In genomic region chr10:46228076-46229071, GRCh38 we compare ENCODE assay signal across 8 cellular contexts. TPM values are rescaled to one million over a fixed set of nuclear protein-coding genes. Genes with fewer than 3 reads are reported as not detected.
DNase-seq lines count a peak whose midpoint lies in the region; ATAC-seq lines count a peak whose summit lies in the region.

No MANE protein-coding gene starts in this region.

- in situ Hi-C loops in HAP-1 (cut with MboI; ENCODE audit: low sequenced_read_pairs): loop anchor here (25.0 kb wide), 1 partner anchor 416 kb away; no protein-coding TSS in a partner anchor

- CTCF ChIA-PET in activated CD4-positive, alpha-beta memory T cell treated with anti-CD3 and anti-CD28 coated beads, Interleukin-2, amount 10 ng/mL, durations not matched to agents 7 days and 5 days (lab: Charles Lee): interaction anchor here (0.7 to 1.9 kb wide), 5 partner anchors 10 to 978 kb away, joined by 3 to 10 read pairs (median 3); no protein-coding TSS in a partner anchor

- H3K9me3 Mint-ChIP-seq in activated CD4-positive, alpha-beta memory T cell treated with anti-CD3 and anti-CD28 coated beads, Interleukin-2, amount 10 ng/mL, durations not matched to agents 7 days and 5 days: no peaks in the 10 kb centered on the region

- no peaks in the 10 kb centered on the region for H3K27me3 ChIP-seq in HAP-1 (ENCODE audit: low read depth)

- no peak for ATAC-seq in GM19452 (IDR thresholded peaks at IDR 0.05; ENCODE audit: unreplicated experiment)

- H3K36me3 Mint-ChIP-seq in activated CD4-positive, alpha-beta memory T cell treated with anti-CD3 and anti-CD28 coated beads, Interleukin-2, amount 10 ng/mL, durations not matched to agents 7 days and 5 days (ENCODE audit: low read depth): peaks cover 6% of the 10 kb centered on the region

- no peaks in the 10 kb centered on the region for H3K9me3 ChIP-seq in HAP-1

- H3K36me3 ChIP-seq in HAP-1 (replicated peaks): no peaks in the 10 kb centered on the region

- no peak overlapping the region for H3K4me3 ChIP-seq in HAP-1

- H3K4me3 Mint-ChIP-seq in activated CD4-positive, alpha-beta memory T cell treated with anti-CD3 and anti-CD28 coated beads, Interleukin-2, amount 10 ng/mL, durations not matched to agents 7 days and 5 days: no peak overlapping the region

- no peak overlapping the region for H3K27ac Mint-ChIP-seq in activated CD4-positive, alpha-beta memory T cell treated with anti-CD3 and anti-CD28 coated beads, Interleukin-2, amount 10 ng/mL, durations not matched to agents 7 days and 5 days

- H3K27me3 Mint-ChIP-seq in activated CD4-positive, alpha-beta memory T cell treated with anti-CD3 and anti-CD28 coated beads, Interleukin-2, amount 10 ng/mL, durations not matched to agents 7 days and 5 days: no peaks in the 10 kb centered on the region

- DNase-seq in ELR (ENCODE audit: low read depth) (peak; percentile 78), HAP-1 (ENCODE audit: low spot score in 2 of 2) (peak; percentile 69 to 84), NCI-H526 (lab: John Stamatoyannopoulos, UW) (peak; percentile 38 to 73), lung microvascular endothelial cell (ENCODE audit: low read depth in 2 of 2) (peak; percentile 66 to 92)
- DNase-seq in activated CD4-positive, alpha-beta memory T cell treated with anti-CD3 and anti-CD28 coated beads, Interleukin-2, amount 10 ng/mL, durations not matched to agents 7 days and 5 days: peak; percentile 61
- DNase-seq in effector CD4-positive, alpha-beta T cell: peak; percentile 44
- DNase-seq in stimulated activated CD8-positive, alpha-beta memory T cell treated with anti-CD3 and anti-CD28 coated beads, Interleukin-12 subunit alpha, Interleukin-12 subunit beta, amount 100 ng/mL, for 1 hour (ENCODE audit: low read depth): peak; percentile 36

- no peaks in the 10 kb centered on the region for H3K4me1 ChIP-seq in HAP-1

- no peaks in the 10 kb centered on the region for H3K4me1 Mint-ChIP-seq in activated CD4-positive, alpha-beta memory T cell treated with anti-CD3 and anti-CD28 coated beads, Interleukin-2, amount 10 ng/mL, durations not matched to agents 7 days and 5 days

- POLR2A ChIA-PET in activated CD4-positive, alpha-beta memory T cell treated with anti-CD3 and anti-CD28 coated beads, Interleukin-2, amount 10 ng/mL, durations not matched to agents 7 days and 5 days (lab: Charles Lee): no interaction called here

RNA-seq across cellular contexts. Expression of gene ANTXRL, which starts 58.4 kb away (rescaled TPM):
- total RNA-seq in activated CD4-positive, alpha-beta memory T cell treated with anti-CD3 and anti-CD28 coated beads, Interleukin-2, amount 10 ng/mL, durations not matched to agents 7 days and 5 days: not detected
- not detected in 2 replicates for total RNA-seq in lung microvascular endothelial cell
